13 cellular contexts compared by ENCODE assay signal in the genomic region with DNA sequence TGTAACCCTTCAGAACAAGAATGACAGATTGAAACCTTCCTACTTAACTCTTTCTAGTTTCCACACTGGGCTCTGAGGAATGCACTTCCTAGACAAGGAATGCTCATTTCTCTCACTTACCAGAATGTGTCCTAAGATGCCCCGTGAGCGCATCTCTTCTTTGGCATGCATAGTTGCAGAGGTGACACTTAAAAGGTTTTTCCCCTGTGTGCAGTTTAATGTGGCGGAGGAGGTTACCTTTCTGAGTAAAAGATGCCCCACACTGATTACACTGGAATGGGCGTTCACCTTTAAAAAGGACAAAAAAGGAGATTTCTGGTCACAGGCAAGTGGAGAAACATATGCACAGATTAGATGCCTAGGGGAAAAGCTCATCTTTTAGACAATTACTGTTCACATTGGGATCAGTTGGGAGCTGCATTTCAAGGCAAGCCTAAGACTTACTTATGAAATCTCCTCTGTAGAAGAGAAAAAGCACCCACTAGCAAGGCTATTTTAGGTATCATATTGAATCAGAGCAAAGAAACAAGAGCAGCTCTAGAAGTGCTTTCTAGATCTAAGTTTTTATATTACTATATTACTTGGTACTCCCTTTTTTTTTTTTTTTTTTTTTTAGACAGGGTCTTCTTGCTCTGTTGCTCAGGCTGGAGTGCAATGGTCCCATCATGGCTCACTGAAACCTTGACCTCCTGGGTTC. TPM values are rescaled to one million over a fixed set of nuclear protein-coding genes. Genes with fewer than 3 reads are reported as not detected.
DNase-seq lines count a peak whose midpoint lies in the region; ATAC-seq and TF ChIP-seq lines count a peak whose summit lies in the region.
"Had no signal": no experiment of that assay in that cellular context is flagged by ENCODE, and none has a peak within 500 bp of the region (broad histone marks: within the 10 kb centered on the region; RNA-seq: fewer than 3 reads in every experiment).

No MANE protein-coding gene starts in this region.

- peaks cover 45% of the 10 kb centered on the region for H3K4me1 Mint-ChIP-seq in activated naive CD8-positive, alpha-beta T cell treated with anti-CD3 and anti-CD28 coated beads, Interleukin-2, amount 10 ng/mL, durations not matched to agents 7 days and 5 days
- H3K4me1 Mint-ChIP-seq: CD14-positive monocyte had no signal

- peaks cover 38% of the 10 kb centered on the region for H3K36me3 Mint-ChIP-seq in activated naive CD8-positive, alpha-beta T cell treated with anti-CD3 and anti-CD28 coated beads, Interleukin-2, amount 10 ng/mL, durations not matched to agents 7 days and 5 days

- H3K27me3 ChIP-seq in DOHH2 (ENCODE audit: control insufficient read depth, low read length): no peaks in the 10 kb centered on the region

- peak overlapping the region; percentile 100 for H3K27ac ChIP-seq in DOHH2 (ENCODE audit: low read depth, low read length)

- peak overlapping the region; percentile 76 for H3K4me2 ChIP-seq in DOHH2 (ENCODE audit: low read length)

- H3K79me2 ChIP-seq in DOHH2 (ENCODE audit: control insufficient read depth, low read length): peaks cover 78% of the 10 kb centered on the region

- no peaks in the 10 kb centered on the region for H3K9me3 ChIP-seq in DOHH2 (ENCODE audit: control insufficient read depth, insufficient read depth, low read length)

- H3K4me3 ChIP-seq in DOHH2 (ENCODE audit: low read length): peak overlapping the region; percentile 65

- H3K27me3 Mint-ChIP-seq in activated naive CD8-positive, alpha-beta T cell treated with anti-CD3 and anti-CD28 coated beads, Interleukin-2, amount 10 ng/mL, durations not matched to agents 7 days and 5 days: no peaks in the 10 kb centered on the region

- peaks cover 100% of the 10 kb centered on the region for H3K4me1 ChIP-seq in DOHH2 (ENCODE audit: control insufficient read depth, low read length)

- H3K9me3 Mint-ChIP-seq in activated naive CD8-positive, alpha-beta T cell treated with anti-CD3 and anti-CD28 coated beads, Interleukin-2, amount 10 ng/mL, durations not matched to agents 7 days and 5 days: no peaks in the 10 kb centered on the region
- H3K9me3 Mint-ChIP-seq: CD14-positive monocyte had no signal

- POLR2A ChIA-PET in activated naive CD8-positive, alpha-beta T cell treated with anti-CD3 and anti-CD28 coated beads, Interleukin-2, amount 10 ng/mL, durations not matched to agents 7 days and 5 days (lab: Charles Lee): interaction anchor here (0.5 to 3.3 kb wide), 7 partner anchors 10 to 139 kb away, joined by 3 to 8 read pairs (median 5); no protein-coding TSS in a partner anchor

- H3K4me3 Mint-ChIP-seq in activated naive CD8-positive, alpha-beta T cell treated with anti-CD3 and anti-CD28 coated beads, Interleukin-2, amount 10 ng/mL, durations not matched to agents 7 days and 5 days: peak overlapping the region; percentile 65

- H3K36me3 ChIP-seq in DOHH2 (ENCODE audit: control insufficient read depth, low read length): peaks cover 84% of the 10 kb centered on the region

- H3K27ac Mint-ChIP-seq in activated naive CD8-positive, alpha-beta T cell treated with anti-CD3 and anti-CD28 coated beads, Interleukin-2, amount 10 ng/mL, durations not matched to agents 7 days and 5 days: peak overlapping the region; percentile 47
- H3K27ac Mint-ChIP-seq: CD14-positive monocyte had no signal

- H4K20me1 ChIP-seq in DOHH2 (ENCODE audit: control insufficient read depth, insufficient read depth, low read depth, low read length): no peaks in the 10 kb centered on the region

- no peak for TF ChIP-seq CTCF in DOHH2 (IDR thresholded peaks at IDR 0.05; ENCODE audit: low read depth, low read length, poor library complexity, severe bottlenecking)

- no peaks in the 10 kb centered on the region for H3K9me2 ChIP-seq in DOHH2 (replicated peaks; ENCODE audit: control insufficient read depth, low read length)

- DNase-seq in T follicular helper cell (ENCODE audit: low read depth) (peak; percentile 25), COLO829 (ENCODE audit: low spot score) (no peak), AG08396 (ENCODE audit: low spot score) (no peak)
- no peak for DNase-seq in activated naive CD8-positive, alpha-beta T cell treated with anti-CD3 and anti-CD28 coated beads, Interleukin-2, amount 10 ng/mL, durations not matched to agents 7 days and 5 days
- peak; percentile 33 for DNase-seq in stimulated activated CD4-positive, alpha-beta T cell treated with anti-CD3 and anti-CD28 coated beads, Interleukin-4, amount 100 ng/mL, for 1 hour
- DNase-seq: cortex of kidney; HCEC 1CT; NCI-H1694 treated with DMSO at 0.1 percent for 48 hours; NK-92 treated with Interleukin-12 subunit alpha and Interleukin-12 subunit beta, amount 100 ng/mL, for 24 hours had no signal

- peak; percentile 73 for ATAC-seq in activated naive CD8-positive, alpha-beta T cell treated with anti-CD3 and anti-CD28 coated beads, Interleukin-2, amount 10 ng/mL, durations not matched to agents 7 days and 5 days (ENCODE audit: low read depth)
- ATAC-seq in HG02571 (IDR thresholded peaks at IDR 0.05; ENCODE audit: unreplicated experiment) (no peak), HG03175 (IDR thresholded peaks at IDR 0.05; ENCODE audit: unreplicated experiment) (no peak)

- peaks cover 58% of the 10 kb centered on the region for H3F3A ChIP-seq in DOHH2 (ENCODE audit: control insufficient read depth, insufficient read depth)

RNA-seq across cellular contexts. Expression of a gene that starts 53.7 kb away (rescaled TPM):
- under 1 TPM; 0.37 to 0.61 TPM for total RNA-seq in activated naive CD8-positive, alpha-beta T cell treated with anti-CD3 and anti-CD28 coated beads, Interleukin-2, amount 10 ng/mL, durations not matched to agents 7 days and 5 days

Comparison
In these comparisons a context has a peak if more than half of its experiments do, and no peak if none do; other contexts are left out.
1. DNase-seq: peak in T follicular helper cell (single experiment) and stimulated activated CD4-positive, alpha-beta T cell treated with anti-CD3 and anti-CD28 coated beads, Interleukin-4, amount 100 ng/mL, for 1 hour (single experiment); none in activated naive CD8-positive, alpha-beta T cell treated with anti-CD3 and anti-CD28 coated beads, Interleukin-2, amount 10 ng/mL, durations not matched to agents 7 days and 5 days (single experiment), COLO829 (single experiment) and AG08396 (single experiment).